In genomic region chr2:21466528-21466927, GRCh38 we compare ENCODE assay signal across 17 cellular contexts.
DNase-seq lines count a peak whose midpoint lies in the region; ATAC-seq, FAIRE-seq and TF ChIP-seq lines count a peak whose summit lies in the region.
"Had no signal": no experiment of that assay in that cellular context is flagged by ENCODE, and none has a peak within 500 bp of the region (broad histone marks: within the 10 kb centered on the region; RNA-seq: fewer than 3 reads in every experiment).

No MANE protein-coding gene starts in this region.

- no peaks in the 10 kb centered on the region for H3K36me3 Mint-ChIP-seq in mesothelial cell of epicardium
- H3K36me3 Mint-ChIP-seq in activated T-helper 17 cell treated with anti-CD3 and anti-CD28 coated beads, Interleukin-2, amount 50 U/mL, for 72 hours (ENCODE audit: low read depth) = no peaks in the 10 kb centered on the region
- H3K36me3 Mint-ChIP-seq: CD8-positive, alpha-beta memory T cell; IgD-negative memory B cell had no signal

- peak overlapping the region; percentile 48 for H3K27ac Mint-ChIP-seq in mesothelial cell of epicardium
- no peak overlapping the region for H3K27ac Mint-ChIP-seq in activated T-helper 17 cell treated with anti-CD3 and anti-CD28 coated beads, Interleukin-2, amount 50 U/mL, for 72 hours
- H3K27ac Mint-ChIP-seq: CD8-positive, alpha-beta memory T cell; IgD-negative memory B cell had no signal

- peaks cover 4% of the 10 kb centered on the region; the same call in 1 of the 2 replicates for H3K9me3 ChIP-seq in AG04450 (ENCODE audit: control insufficient read depth, insufficient read depth, low read length)
- H3K9me3 ChIP-seq: BLaER1 had no signal

- H3K4me1 Mint-ChIP-seq in mesothelial cell of epicardium = peaks cover 13% of the 10 kb centered on the region
- no peaks in the 10 kb centered on the region for H3K4me1 Mint-ChIP-seq in activated T-helper 17 cell treated with anti-CD3 and anti-CD28 coated beads, Interleukin-2, amount 50 U/mL, for 72 hours
- H3K4me1 Mint-ChIP-seq: CD8-positive, alpha-beta memory T cell; IgD-negative memory B cell had no signal

- peak; percentile 46 for FAIRE-seq in endometrium (lab: Jason Lieb, UNC)
- FAIRE-seq: GM12878 had no signal

- no peak for TF ChIP-seq CTCF in AG04450 (IDR thresholded peaks at IDR 0.05; ENCODE audit: low read depth, low read length)
- no peak for TF ChIP-seq CTCF in mesothelial cell of epicardium (IDR thresholded peaks at IDR 0.05; ENCODE audit: unreplicated experiment)

- no peaks in the 10 kb centered on the region for H3K27me3 ChIP-seq in AG04450 (ENCODE audit: control insufficient read depth, insufficient read depth, low read length)
- H3K27me3 ChIP-seq: BLaER1 had no signal

- DNase-seq in AG04450 (ENCODE audit: low read depth, low spot score) (peak; percentile 3), M059J (ENCODE audit: low read depth) (peak; percentile 81), mesothelial cell of epicardium (ENCODE audit: low spot score in 2 of 2, unreplicated experiment in 2 of 2) (no peak), NCI-H82 treated with DMSO at 0.1 percent for 48 hours (lab: John Stamatoyannopoulos, UW; ENCODE audit: unreplicated experiment) (no peak)
- DNase-seq in central memory CD4-positive, alpha-beta T cell = no peak
- DNase-seq: AML-193; CD8-positive, alpha-beta memory T cell; DMS53; GM23248; H9 had no signal

- H3K4me3 Mint-ChIP-seq in mesothelial cell of epicardium = no peak overlapping the region
- H3K4me3 Mint-ChIP-seq in activated T-helper 17 cell treated with anti-CD3 and anti-CD28 coated beads, Interleukin-2, amount 50 U/mL, for 72 hours = no peak overlapping the region
- H3K4me3 Mint-ChIP-seq: CD8-positive, alpha-beta memory T cell; H9; IgD-negative memory B cell had no signal

- H3K27me3 Mint-ChIP-seq in mesothelial cell of epicardium (ENCODE audit: low read depth) = no peaks in the 10 kb centered on the region
- no peaks in the 10 kb centered on the region for H3K27me3 Mint-ChIP-seq in activated T-helper 17 cell treated with anti-CD3 and anti-CD28 coated beads, Interleukin-2, amount 50 U/mL, for 72 hours
- H3K27me3 Mint-ChIP-seq: CD8-positive, alpha-beta memory T cell; IgD-negative memory B cell had no signal

- H3K27ac ChIP-seq in AG04450 (ENCODE audit: low read depth, low read length) = no peak overlapping the region
- H3K27ac ChIP-seq: 22Rv1, BLaER1, GM23248 had no signal

- no peak for ATAC-seq in activated T-helper 17 cell treated with anti-CD3 and anti-CD28 coated beads, Interleukin-2, amount 50 U/mL, for 72 hours (replicated peaks)
- ATAC-seq in HG03196 (IDR thresholded peaks at IDR 0.05; ENCODE audit: unreplicated experiment) = no peak
- ATAC-seq: GM12878 had no signal

- no peaks in the 10 kb centered on the region for H3K9me3 Mint-ChIP-seq in mesothelial cell of epicardium
- H3K9me3 Mint-ChIP-seq in activated T-helper 17 cell treated with anti-CD3 and anti-CD28 coated beads, Interleukin-2, amount 50 U/mL, for 72 hours = peaks cover 3% of the 10 kb centered on the region
- H3K9me3 Mint-ChIP-seq: H9 had no signal

- CTCF ChIA-PET in AG04450 (lab: Charles Lee) = no interaction called here

- no peak overlapping the region for H3K4me3 ChIP-seq in AG04450 (ENCODE audit: low read depth, low read length)
- H3K4me3 ChIP-seq: BLaER1, GM12878, GM23248 had no signal

- POLR2A ChIA-PET in AG04450 (lab: Yijun Ruan, JAX) = no interaction called here

Comparison
In these comparisons a context has a peak if more than half of its experiments do, and no peak if none do; other contexts are left out.
1. DNase-seq: peak in AG04450 (single experiment) and M059J (single experiment); none in mesothelial cell of epicardium (0 of 2), central memory CD4-positive, alpha-beta T cell (single experiment) and NCI-H82 treated with DMSO at 0.1 percent for 48 hours (single experiment).